In the genomic region with DNA sequence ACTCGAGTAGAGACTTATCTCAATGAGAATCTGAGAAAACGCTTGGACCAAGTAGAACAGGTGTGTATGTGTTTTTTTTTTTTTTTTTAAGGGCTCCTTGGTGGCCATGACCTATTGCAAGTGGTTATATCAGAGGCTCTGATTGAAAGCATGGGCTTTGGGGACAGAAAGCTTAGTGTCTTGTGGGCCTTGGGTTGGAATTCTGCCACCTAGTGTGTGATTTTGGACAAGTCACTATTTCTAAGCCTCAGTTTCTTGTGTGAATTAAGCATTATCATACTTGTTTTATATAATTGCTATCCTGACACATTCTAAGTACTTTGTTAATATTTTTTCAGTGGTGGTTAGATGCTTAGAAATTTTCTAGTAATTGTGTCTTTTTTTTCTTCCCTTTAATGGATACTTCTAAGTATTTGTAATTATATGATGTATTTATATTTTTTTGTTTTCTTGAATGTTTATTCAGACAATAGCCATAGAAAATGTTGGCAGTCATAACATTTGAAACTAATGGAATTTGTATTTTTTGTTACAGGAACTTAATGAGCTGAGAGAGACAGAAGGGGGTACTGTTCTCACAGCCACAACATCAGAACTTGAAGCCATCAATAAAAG, we compare ENCODE assay signal across 8 cellular contexts. TPM values are rescaled to one million over a fixed set of nuclear protein-coding genes. Genes with fewer than 3 reads are reported as not detected.
DNase-seq lines count a peak whose midpoint lies in the region; ATAC-seq and TF ChIP-seq lines count a peak whose summit lies in the region.

No MANE protein-coding gene starts in this region.

- no peaks in the 10 kb centered on the region; the same call in 1 of the 2 replicates for H3K4me1 ChIP-seq in Karpas-422 (ENCODE audit: low read length)

- no peaks in the 10 kb centered on the region for H3K27me3 ChIP-seq in Karpas-422 (ENCODE audit: low read length)

- H3K36me3 Mint-ChIP-seq in T-helper 17 cell (ENCODE audit: low read depth): peaks cover 2% of the 10 kb centered on the region

- H3K27me3 Mint-ChIP-seq in T-helper 17 cell: no peaks in the 10 kb centered on the region

- peaks cover 2% of the 10 kb centered on the region for H3K4me1 Mint-ChIP-seq in T-helper 17 cell

- peaks cover 2% of the 10 kb centered on the region; the same call in 1 of the 2 replicates for H3K79me2 ChIP-seq in Karpas-422 (ENCODE audit: low read length)

- no peak overlapping the region for H3K27ac ChIP-seq in Karpas-422 (ENCODE audit: low read length)

- no peak overlapping the region for H3K9ac ChIP-seq in Karpas-422 (ENCODE audit: low read length)

- no peaks in the 10 kb centered on the region for H3K9me2 ChIP-seq in Karpas-422 (replicated peaks; ENCODE audit: insufficient read depth, low read length)

- DNase-seq in COLO668 (lab: John Stamatoyannopoulos, UW; ENCODE audit: unreplicated experiment) (peak; percentile 5), Karpas-422 (peak; percentile 88), T-helper 17 cell (no peak), fibroblast of villous mesenchyme (ENCODE audit: low read depth) (peak; percentile 71), retinal pigment epithelial cell (ENCODE audit: low read depth) (no peak), AG08396 (ENCODE audit: low spot score) (no peak)

- H3K4me3 Mint-ChIP-seq in T-helper 17 cell: no peak overlapping the region

- H3K4me3 ChIP-seq in Karpas-422 (ENCODE audit: low read length): no peak overlapping the region
- no peak overlapping the region for H3K4me3 ChIP-seq in fibroblast of villous mesenchyme (ENCODE audit: low read depth, low read length)
- no peak overlapping the region for H3K4me3 ChIP-seq in retinal pigment epithelial cell (ENCODE audit: low read length)

- no peak overlapping the region for H3K27ac Mint-ChIP-seq in T-helper 17 cell

- H3K4me2 ChIP-seq in Karpas-422 (ENCODE audit: low read depth, low read length, poor library complexity, severe bottlenecking): no peak overlapping the region

- H3K9me3 ChIP-seq in Karpas-422 (ENCODE audit: low read length): no peaks in the 10 kb centered on the region
- no peaks in the 10 kb centered on the region for H3K9me3 ChIP-seq in T-helper 17 cell (ENCODE audit: control insufficient read depth, low read length, poor library complexity, severe bottlenecking)

- H2AFZ ChIP-seq in Karpas-422 (ENCODE audit: low read length): no peak overlapping the region

- peaks cover 61% of the 10 kb centered on the region for H3K36me3 ChIP-seq in Karpas-422 (ENCODE audit: insufficient read depth, low read length)

- no peaks in the 10 kb centered on the region for H4K20me1 ChIP-seq in Karpas-422 (ENCODE audit: insufficient read depth, low read depth, low read length)

- TF ChIP-seq CTCF in fibroblast of villous mesenchyme (IDR thresholded peaks at IDR 0.05; ENCODE audit: insufficient read depth, low read depth, low read length) (peak; percentile 66), retinal pigment epithelial cell (conservative IDR thresholded peaks at IDR 0.05; ENCODE audit: low read depth, low read length) (peak; percentile 64)

- ATAC-seq in GM18511 (IDR thresholded peaks at IDR 0.05; ENCODE audit: unreplicated experiment): peak; percentile 80
- ATAC-seq in T-helper 17 cell: peak; percentile 75
- no peak for ATAC-seq in HG03565 (IDR thresholded peaks at IDR 0.05; ENCODE audit: unreplicated experiment)

RNA-seq across cellular contexts. Expression of a gene that starts 33.1 kb away (rescaled TPM):
- total RNA-seq in Karpas-422 (2014; rRNA removed; shearing (Covaris generic); ENCODE audit: low replicate concordance): 40.4 and 42.3 TPM in 2 replicates
- 10 to 100 TPM; 31.6 to 35.9 TPM for total RNA-seq in T-helper 17 cell
- total RNA-seq in fibroblast of villous mesenchyme: 19.3 and 23.3 TPM in 2 replicates

RNA-seq across cellular contexts. Expression of a gene that starts 43.5 kb away (rescaled TPM):
- total RNA-seq in Karpas-422 (2014; rRNA removed; shearing (Covaris generic); ENCODE audit: low replicate concordance): not detected in 2 replicates
- not detected for total RNA-seq in T-helper 17 cell
- total RNA-seq in fibroblast of villous mesenchyme: under 0.01 and 0.32 TPM in 2 replicates

Comparison
In these comparisons a context has a peak if more than half of its experiments do, and no peak if none do; other contexts are left out.
1. DNase-seq: peak in COLO668 (single experiment), Karpas-422 (single experiment) and fibroblast of villous mesenchyme (single experiment); none in T-helper 17 cell (0 of 3), retinal pigment epithelial cell (single experiment) and AG08396 (single experiment).